Comparison of ENCODE assay signal across 1 cellular context in genomic region chr19:4447327-4448146, GRCh38.
A peak's percentile ranks its signal among the peaks of the same experiment; 100 is the strongest.
TF ChIP-seq lines count a peak whose summit lies in the region.

No MANE protein-coding gene starts in this region.

TF ChIP-seq in GM23338, 12 proteins besides CTCF, POLR2A, EP300 and RAD21:
- no peak for TF ChIP-seq CREB1 (CRISPR knock-in tag; IDR thresholded peaks at IDR 0.05; ENCODE audit: low read depth)
- TF ChIP-seq POLR2AphosphoS5 (IDR thresholded peaks at IDR 0.05; ENCODE audit: low read depth): peak; percentile 46; the same call in 1 of the 2 replicates
